Comparison of ENCODE assay signal across 8 cellular contexts in the genomic region with DNA sequence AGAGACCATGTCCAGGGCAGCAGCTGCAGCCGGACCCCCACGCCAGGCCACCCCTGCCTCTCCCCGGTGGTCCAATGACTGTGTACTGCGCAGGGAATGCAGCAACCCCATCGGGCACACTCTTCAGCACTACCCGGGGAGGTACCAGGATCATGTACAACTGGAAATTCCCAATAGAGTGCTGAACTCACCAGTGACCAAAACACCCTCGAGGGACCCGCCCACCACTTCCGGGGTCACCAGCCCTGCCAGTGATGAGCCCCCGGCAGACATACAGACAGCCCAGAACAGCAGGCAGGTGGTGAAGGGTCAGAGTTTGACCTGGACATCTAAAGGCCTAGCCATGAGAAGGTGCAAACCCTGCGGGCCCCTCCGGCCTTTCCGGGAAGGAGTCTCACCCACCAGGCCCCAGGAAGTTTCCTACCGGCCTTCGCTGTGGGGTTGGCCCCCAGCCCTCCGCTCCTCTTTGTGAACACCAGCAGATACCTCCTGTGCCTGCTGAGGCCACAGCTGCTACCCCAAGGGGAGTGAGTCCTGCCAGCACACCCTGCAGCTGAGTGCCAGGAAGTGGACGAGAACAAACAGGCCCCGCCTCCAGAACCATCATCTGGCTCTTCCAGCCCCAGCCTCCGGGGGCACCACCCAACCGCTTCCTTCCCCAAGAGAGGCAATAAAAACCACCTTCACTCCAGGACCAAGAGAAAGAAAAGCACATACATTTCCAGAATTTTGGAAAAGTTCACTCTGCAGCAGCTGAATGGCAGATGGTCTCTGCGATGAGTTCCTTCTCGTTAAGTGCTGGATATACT. TPM values are rescaled to one million over a fixed set of nuclear protein-coding genes. Genes with fewer than 3 reads are reported as not detected.
DNase-seq lines count a peak whose midpoint lies in the region; ATAC-seq and TF ChIP-seq lines count a peak whose summit lies in the region.

No MANE protein-coding gene starts in this region.

- intact Hi-C loops in activated CD4-positive, alpha-beta memory T cell treated with anti-CD3 and anti-CD28 coated beads for 36 hours (cut with micrococcal nuclease), result no loop called here

- ATAC-seq in HG02588 (IDR thresholded peaks at IDR 0.05; ENCODE audit: unreplicated experiment), result peak; percentile 86

- no peaks in the 10 kb centered on the region for H3K27me3 Mint-ChIP-seq in activated CD4-positive, alpha-beta memory T cell treated with anti-CD3 and anti-CD28 coated beads for 36 hours
- H3K27me3 Mint-ChIP-seq in endodermal cell (ENCODE audit: insufficient read depth), result no peaks in the 10 kb centered on the region

- TF ChIP-seq CTCF in GM12875 (IDR thresholded peaks at IDR 0.05; ENCODE audit: borderline replicate concordance, insufficient read depth, low read depth, low read length) (peak; percentile 28; the same call in 1 of the 2 replicates), endodermal cell (conservative IDR thresholded peaks at IDR 0.05) (peak; percentile 65)

- 94 to 96% methylated on average over 11 to 22 of the region's 22 CpGs for WGBS in endodermal cell (ENCODE audit: insufficient coverage in 1 of 2, insufficient read length in 1 of 2), 2 experiments

- H3K36me3 Mint-ChIP-seq in activated CD4-positive, alpha-beta memory T cell treated with anti-CD3 and anti-CD28 coated beads for 36 hours, result peaks cover 64% of the 10 kb centered on the region
- H3K36me3 Mint-ChIP-seq in endodermal cell (ENCODE audit: low read depth), result peaks cover 85% of the 10 kb centered on the region

- H3K4me1 ChIP-seq in endodermal cell (ENCODE audit: control insufficient read depth, insufficient read depth, low read length), result no peaks in the 10 kb centered on the region
- H3K4me1 ChIP-seq in mucosa of rectum (ENCODE audit: control insufficient read depth in 2 of 2, insufficient read depth in 2 of 2, low read length in 2 of 2), result peaks cover 13 to 46% of the 10 kb centered on the region in 2 donors

- peaks cover 14% of the 10 kb centered on the region for H3K4me1 Mint-ChIP-seq in activated CD4-positive, alpha-beta memory T cell treated with anti-CD3 and anti-CD28 coated beads for 36 hours (ENCODE audit: low read depth)
- H3K4me1 Mint-ChIP-seq in endodermal cell, result no peaks in the 10 kb centered on the region

- H3K9me3 ChIP-seq in endodermal cell (ENCODE audit: control insufficient read depth, low read length) (no peaks in the 10 kb centered on the region), mucosa of rectum (ENCODE audit: control insufficient read depth in 2 of 2, low read length in 2 of 2) (no peaks in the 10 kb centered on the region)

- no peaks in the 10 kb centered on the region for H3K9me3 Mint-ChIP-seq in activated CD4-positive, alpha-beta memory T cell treated with anti-CD3 and anti-CD28 coated beads for 36 hours
- H3K9me3 Mint-ChIP-seq in endodermal cell, result no peaks in the 10 kb centered on the region

- H3K4me3 Mint-ChIP-seq in activated CD4-positive, alpha-beta memory T cell treated with anti-CD3 and anti-CD28 coated beads for 36 hours, result no peak overlapping the region
- H3K4me3 Mint-ChIP-seq in endodermal cell, result no peak overlapping the region

- H3K4me3 ChIP-seq in GM12875 (ENCODE audit: low read depth, low read length) (no peak overlapping the region), endodermal cell (ENCODE audit: low read length) (no peak overlapping the region), mucosa of rectum (ENCODE audit: low read length in 2 of 2) (peak overlapping the region; percentile 48 to 56)

- H3K27ac ChIP-seq in endodermal cell (ENCODE audit: low read depth, low read length) (no peak overlapping the region), mucosa of rectum (ENCODE audit: low read depth in 2 of 2, low read length in 2 of 2) (peak overlapping the region; percentile 84 to 88)

- H3K27ac Mint-ChIP-seq in activated CD4-positive, alpha-beta memory T cell treated with anti-CD3 and anti-CD28 coated beads for 36 hours, result peak overlapping the region; percentile 84
- H3K27ac Mint-ChIP-seq in endodermal cell, result no peak overlapping the region

- H3K36me3 ChIP-seq in endodermal cell (ENCODE audit: control insufficient read depth, insufficient read depth, low read length) (peaks cover 91% of the 10 kb centered on the region), mucosa of rectum (ENCODE audit: control insufficient read depth in 2 of 2, insufficient read depth in 2 of 2, low read length in 2 of 2) (peaks cover 40 to 72% of the 10 kb centered on the region in 2 donors)

- H3K9ac ChIP-seq in endodermal cell (ENCODE audit: extremely low read depth, low read length, poor library complexity, severe bottlenecking) (no peak overlapping the region), mucosa of rectum (ENCODE audit: low read depth in 1 of 2, low read length in 2 of 2) (peak overlapping the region; percentile 41 to 58)

- CTCF ChIA-PET in activated CD4-positive, alpha-beta memory T cell treated with anti-CD3 and anti-CD28 coated beads for 36 hours (lab: Charles Lee), result interaction anchor here (0.8 to 2.4 kb wide), 3 partner anchors 12 to 297 kb away, joined by 3 to 8 read pairs (median 3); no protein-coding TSS in a partner anchor

- POLR2A ChIA-PET in activated CD4-positive, alpha-beta memory T cell treated with anti-CD3 and anti-CD28 coated beads for 36 hours (lab: Charles Lee), result interaction anchor here (1.1 to 1.6 kb wide), 2 partner anchors 11 to 18 kb away, joined by 3 to 6 read pairs; partner anchors contain the start of genes AIMP2 and PMS2

- H3K27me3 ChIP-seq in endodermal cell (ENCODE audit: control insufficient read depth, insufficient read depth, low read length, poor library complexity, severe bottlenecking) (no peaks in the 10 kb centered on the region), mucosa of rectum (ENCODE audit: control insufficient read depth in 2 of 2, insufficient read depth in 2 of 2, low read length in 2 of 2) (no peaks in the 10 kb centered on the region)

- peak; percentile 1 for DNase-seq in NCI-H345 treated with DMSO at 0.1 percent for 48 hours (lab: John Stamatoyannopoulos, UW; ENCODE audit: unreplicated experiment)
- DNase-seq in activated CD4-positive, alpha-beta memory T cell treated with anti-CD3 and anti-CD28 coated beads for 36 hours, result peak; percentile 75
- peak; percentile 90 for DNase-seq in endodermal cell
- DNase-seq in stimulated activated naive CD4-positive, alpha-beta T cell (lab: John Stamatoyannopoulos, UW), result peak; percentile 32 to 71 (median 58)
- no peak for DNase-seq in GOT3 (lab: John Stamatoyannopoulos, UW)

RNA-seq across cellular contexts. Expression of gene ANKRD61, which starts 5.0 kb away (rescaled TPM):
- under 1 TPM; 0.17 to 0.33 TPM for total RNA-seq in activated CD4-positive, alpha-beta memory T cell treated with anti-CD3 and anti-CD28 coated beads for 36 hours
- not detected for total RNA-seq in endodermal cell
- polyA plus RNA-seq in endodermal cell (2013, experiment 1 of 2), result 0.43 TPM
- polyA plus RNA-seq in endodermal cell (2013, experiment 2 of 2), result 0.66 TPM

RNA-seq across cellular contexts. Expression of gene AIMP2, which starts 17.1 kb away (rescaled TPM):
- total RNA-seq in activated CD4-positive, alpha-beta memory T cell treated with anti-CD3 and anti-CD28 coated beads for 36 hours, result 10 to 100 TPM; 38.6 to 39.5 TPM
- 10 to 100 TPM; 48.6 to 60.1 TPM for total RNA-seq in endodermal cell
- polyA plus RNA-seq in endodermal cell (2013, experiment 1 of 2), result 49.4 TPM
- 47.7 TPM for polyA plus RNA-seq in endodermal cell (2013, experiment 2 of 2)

RNA-seq across cellular contexts. Expression of gene PMS2, which starts 17.4 kb away (rescaled TPM):
- 10 to 100 TPM; 21.0 to 21.4 TPM for total RNA-seq in activated CD4-positive, alpha-beta memory T cell treated with anti-CD3 and anti-CD28 coated beads for 36 hours
- total RNA-seq in endodermal cell, result 10 to 100 TPM; 19.6 to 22.1 TPM
- polyA plus RNA-seq in endodermal cell (2013, experiment 1 of 2), result 13.5 TPM
- 11.6 TPM for polyA plus RNA-seq in endodermal cell (2013, experiment 2 of 2)

RNA-seq across cellular contexts. Expression of gene EIF2AK1, which starts 32.8 kb away (rescaled TPM):
- 100 to 1,000 TPM; 139 to 141 TPM for total RNA-seq in activated CD4-positive, alpha-beta memory T cell treated with anti-CD3 and anti-CD28 coated beads for 36 hours
- total RNA-seq in endodermal cell, result 100 to 1,000 TPM; 106 to 116 TPM
- polyA plus RNA-seq in endodermal cell (2013, experiment 1 of 2), result 109 TPM
- polyA plus RNA-seq in endodermal cell (2013, experiment 2 of 2), result 99.3 TPM

RNA-seq across cellular contexts. Expression of gene RSPH10B, which starts 55.7 kb away (rescaled TPM):
- total RNA-seq in activated CD4-positive, alpha-beta memory T cell treated with anti-CD3 and anti-CD28 coated beads for 36 hours, result not detected
- under 1 TPM; 0.73 to 0.75 TPM for total RNA-seq in endodermal cell
- polyA plus RNA-seq in endodermal cell (2013, experiment 1 of 2), result not detected
- polyA plus RNA-seq in endodermal cell (2013, experiment 2 of 2), result 0.37 TPM

Comparison
In these comparisons a context has a peak if more than half of its experiments do, and no peak if none do; other contexts are left out.
1. H3K4me3 ChIP-seq: peak in mucosa of rectum (2 of 2); none in GM12875 (single experiment) and endodermal cell (single experiment).